ENCODE assay signal across 8 cellular contexts in the genomic region with DNA sequence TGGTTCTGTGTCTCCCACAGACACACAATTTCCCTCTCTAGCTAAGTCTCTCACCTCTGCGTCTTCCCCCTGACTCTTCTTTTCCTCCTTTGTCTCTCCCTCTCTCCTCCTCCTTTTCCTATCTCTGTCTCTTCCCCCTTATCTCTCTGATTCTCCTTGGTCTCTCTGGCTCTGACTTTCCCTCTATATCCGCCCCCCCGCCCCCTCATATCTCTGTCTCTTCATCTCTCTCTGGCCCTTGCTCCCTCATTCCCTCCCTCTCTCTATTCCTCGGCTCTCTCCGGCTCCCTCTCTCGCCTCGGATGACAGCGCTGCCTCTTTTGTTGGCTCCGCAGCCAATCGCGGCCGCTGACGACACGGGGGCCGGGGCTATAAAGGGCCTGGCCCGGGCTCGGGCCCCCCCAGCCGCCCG. TPM values are rescaled to one million over a fixed set of nuclear protein-coding genes. Genes with fewer than 3 reads are reported as not detected.
DNase-seq lines count a peak whose midpoint lies in the region; ATAC-seq and TF ChIP-seq lines count a peak whose summit lies in the region.

A gene (plus strand): TSS at position 404 of the 412 bp plus-strand sequence. CDS start 195 bp downstream, outside the sequence.

- peak; percentile 58 to 78 for TF ChIP-seq POLR2A in adrenal gland (IDR thresholded peaks at IDR 0.05)
- peak in 1 of 2 donors; percentile 60 for TF ChIP-seq POLR2A in vagina (IDR thresholded peaks at IDR 0.05)

- no peaks in the 10 kb centered on the region for H3K36me3 ChIP-seq in Caco-2 (ENCODE audit: control insufficient read depth, insufficient read depth, low read length)
- no peaks in the 10 kb centered on the region for H3K36me3 ChIP-seq in GM23338 (ENCODE audit: insufficient read depth)
- H3K36me3 ChIP-seq in adrenal gland (replicated peaks in 1 of 2) = no peaks in the 10 kb centered on the region
- no peaks in the 10 kb centered on the region for H3K36me3 ChIP-seq in left ventricle myocardium inferior
- no peaks in the 10 kb centered on the region for H3K36me3 ChIP-seq in vagina

- no peak for TF ChIP-seq CTCF in Caco-2 (IDR thresholded peaks at IDR 0.05; ENCODE audit: insufficient read depth in 1 of 2, low read depth in 1 of 2, low read length in 1 of 2, severe bottlenecking in 1 of 2, unreplicated experiment in 1 of 2)
- TF ChIP-seq CTCF in GM23338 (conservative IDR thresholded peaks at IDR 0.05; ENCODE audit: low read depth in 2 of 2) = no peak; a peak in 2 of 4 replicates
- TF ChIP-seq CTCF in adrenal gland (IDR thresholded peaks at IDR 0.05) = no peak
- no peak for TF ChIP-seq CTCF in left ventricle myocardium inferior (IDR thresholded peaks at IDR 0.05; ENCODE audit: borderline replicate concordance)
- no peak for TF ChIP-seq CTCF in vagina (IDR thresholded peaks at IDR 0.05)

- H3K9me2 ChIP-seq in GM23338 (ENCODE audit: insufficient read depth) = 0 out of 2 replicates have a peak, but pooled peaks cover under 1% of the 10 kb centered on the region

- H3K79me2 ChIP-seq in GM23338 (replicated peaks; ENCODE audit: insufficient read depth) = peaks cover 34% of the 10 kb centered on the region

- H4K20me1 ChIP-seq in GM23338 (replicated peaks; ENCODE audit: insufficient read depth) = peaks cover 6% of the 10 kb centered on the region; the same call in 1 of the 2 replicates

- H3K9me3 Mint-ChIP-seq in Caco-2 (ENCODE audit: unreplicated experiment) (no peaks in the 10 kb centered on the region), GM23338 (no peaks in the 10 kb centered on the region; the same call in 2 of the 3 replicates), T-cell (no peaks in the 10 kb centered on the region)

- peak within 1 kb of the TSS; percentile 88 for H3K4me3 ChIP-seq in Caco-2 (ENCODE audit: low read depth, low read length)
- H3K4me3 ChIP-seq in GM23338 = peak within 1 kb of the TSS; percentile 95
- H3K4me3 ChIP-seq in adrenal gland = peak within 1 kb of the TSS in 3 of 4 donors; percentile 11 to 48 (median 33)
- peak within 1 kb of the TSS; percentile 77 for H3K4me3 ChIP-seq in left ventricle myocardium inferior
- peak within 1 kb of the TSS; percentile 59 to 63 for H3K4me3 ChIP-seq in vagina

- no peaks in the 10 kb centered on the region for H3K27me3 ChIP-seq in Caco-2 (replicated peaks; ENCODE audit: control insufficient read depth, insufficient read depth, low read length)
- no peaks in the 10 kb centered on the region for H3K27me3 ChIP-seq in GM23338 (ENCODE audit: insufficient read depth)
- no peaks in the 10 kb centered on the region for H3K27me3 ChIP-seq in adrenal gland
- H3K27me3 ChIP-seq in left ventricle myocardium inferior (ENCODE audit: low read depth) = no peaks in the 10 kb centered on the region
- H3K27me3 ChIP-seq in vagina = no peaks in the 10 kb centered on the region

- CTCF ChIA-PET in Caco-2 (lab: Charles Lee) (interaction anchor here (1.2 to 1.3 kb wide), 2 partner anchors 36 kb away, joined by 4 to 5 read pairs; no protein-coding TSS in a partner anchor), T-cell (lab: Charles Lee) (interaction anchor here in 1 of 2 donors (0.6 to 5.0 kb wide), 3 partner anchors 75 to 245 kb away, joined by 3 to 28 read pairs (median 11); a partner anchor contains a TSS)

- POLR2A ChIA-PET in Caco-2 (lab: Charles Lee) (interaction anchor here (0.7 kb wide), 1 partner anchor 87 kb away, joined by 4 read pairs; a partner anchor contains a TSS), T-cell (lab: Charles Lee) (no interaction called here)

- H3K4me1 Mint-ChIP-seq in Caco-2 (ENCODE audit: low read depth, unreplicated experiment) = peaks cover 27% of the 10 kb centered on the region
- peaks cover 42% of the 10 kb centered on the region for H3K4me1 Mint-ChIP-seq in GM23338
- H3K4me1 Mint-ChIP-seq in T-cell = peaks cover 36 to 57% (median 49%) of the 10 kb centered on the region in 3 donors

- H3K4me2 ChIP-seq in GM23338 = peak within 1 kb of the TSS; percentile 87

- peaks cover 22% of the 10 kb centered on the region for H3K4me1 ChIP-seq in Caco-2
- peaks cover 27% of the 10 kb centered on the region for H3K4me1 ChIP-seq in GM23338 (ENCODE audit: insufficient read depth)
- peaks cover 14 to 20% of the 10 kb centered on the region in 2 donors for H3K4me1 ChIP-seq in adrenal gland (replicated peaks in 1 of 2)
- peaks cover 58% of the 10 kb centered on the region for H3K4me1 ChIP-seq in left ventricle myocardium inferior
- peaks cover 44% of the 10 kb centered on the region for H3K4me1 ChIP-seq in vagina

- H3K9me3 ChIP-seq in Caco-2 (no peaks in the 10 kb centered on the region), adrenal gland (replicated peaks in 1 of 3) (no peaks in the 10 kb centered on the region), left ventricle myocardium inferior (replicated peaks) (no peaks in the 10 kb centered on the region), vagina (no peaks in the 10 kb centered on the region)

- H3F3A ChIP-seq in GM23338 (replicated peaks; ENCODE audit: low read depth) = peaks cover 21% of the 10 kb centered on the region

- H3K27me3 Mint-ChIP-seq in Caco-2 (ENCODE audit: insufficient read depth, unreplicated experiment) = no peaks in the 10 kb centered on the region
- H3K27me3 Mint-ChIP-seq in GM23338 (ENCODE audit: insufficient read depth, low read depth, poor library complexity) = peaks cover 16% of the 10 kb centered on the region
- H3K27me3 Mint-ChIP-seq in T-cell = no peaks in the 10 kb centered on the region

- intact Hi-C loops in Caco-2 (cut with micrococcal nuclease; ENCODE audit: unreplicated experiment) (loop anchor here (1.0 to 10.0 kb wide), 3 partner anchors 55 to 372 kb away; a partner anchor contains a TSS), adrenal gland (cut with DNase I) (loop anchor here (5.0 to 10.0 kb wide), 3 partner anchors 55 to 200 kb away; no protein-coding TSS in a partner anchor), left ventricle myocardium inferior (cut with micrococcal nuclease) (loop anchor here (10.0 kb wide), 1 partner anchor 52 kb away; no protein-coding TSS in a partner anchor), vagina (cut with DNase I) (loop anchor here (10.0 kb wide), 1 partner anchor 52 kb away; no protein-coding TSS in a partner anchor)

- H3K27ac Mint-ChIP-seq in Caco-2 (ENCODE audit: unreplicated experiment) (peak within 1 kb of the TSS; percentile 24), GM23338 (peak within 1 kb of the TSS; percentile 76), T-cell (peak within 1 kb of the TSS; percentile 80 to 90)

- 0 to 1% (median 0%) methylated on average over 15 to 19 of the region's 19 CpGs for WGBS in adrenal gland, 4 donors

- peak within 1 kb of the TSS; percentile 80 for H3K4me3 Mint-ChIP-seq in Caco-2 (ENCODE audit: unreplicated experiment)
- H3K4me3 Mint-ChIP-seq in GM23338 = peak within 1 kb of the TSS; percentile 94
- peak within 1 kb of the TSS; percentile 91 to 92 (median 91) for H3K4me3 Mint-ChIP-seq in T-cell

- peak within 1 kb of the TSS; percentile 91; the same call in 1 of the 2 replicates for H2AFZ ChIP-seq in GM23338

- BruUV-seq in Caco-2 (replicated peaks; lab: Mats Ljungman, UMichigan) = no TSS peak

- DNase-seq in Caco-2 = peak; percentile 84
- peak; percentile 91 for DNase-seq in GM23338 (ENCODE audit: low spot score)
- DNase-seq in NCI-H1105 treated with DMSO at 0.1 percent for 48 hours (lab: John Stamatoyannopoulos, UW) = peak; percentile 55
- peak; percentile 44 to 75 (median 60) for DNase-seq in T-cell
- DNase-seq in adrenal gland = peak; percentile 81 to 88 (median 84)
- DNase-seq in left ventricle myocardium inferior = peak; percentile 84
- DNase-seq in pons (ENCODE audit: low spot score) = peak; percentile 79
- DNase-seq in vagina (ENCODE audit: extremely low spot score in 2 of 2) = no peak

- H3K36me3 Mint-ChIP-seq in Caco-2 (ENCODE audit: insufficient read depth, unreplicated experiment) (peaks cover 7% of the 10 kb centered on the region), GM23338 (ENCODE audit: low read depth) (peaks cover 11% of the 10 kb centered on the region), T-cell (no peaks in the 10 kb centered on the region)

- H3K27ac ChIP-seq in GM23338 (ENCODE audit: low read depth) = 0 out of 2 replicates have a peak within 1 kb of the TSS, but pooled peaks have one; percentile 32
- H3K27ac ChIP-seq in adrenal gland = peak within 1 kb of the TSS in 2 of 5 donors; percentile 44 to 88
- peak within 1 kb of the TSS; percentile 67 for H3K27ac ChIP-seq in left ventricle myocardium inferior (replicated peaks)
- H3K27ac ChIP-seq in vagina = peak within 1 kb of the TSS; percentile 80

- ATAC-seq in GM23338 (peak; percentile 13), T-cell (replicated peaks in 1 of 4) (peak; percentile 60 to 73 (median 64))

TF ChIP-seq in GM23338, 12 proteins besides CTCF, POLR2A, EP300 and RAD21 (continues in another document):
- TF ChIP-seq POLR2AphosphoS5 (IDR thresholded peaks at IDR 0.05; ENCODE audit: low read depth) (peak; percentile 72), EZH2phosphoT487 (IDR thresholded peaks at IDR 0.05; ENCODE audit: unreplicated experiment) (no peak), STAT1 (IDR thresholded peaks at IDR 0.05; ENCODE audit: unreplicated experiment) (no peak), EZH2 (IDR thresholded peaks at IDR 0.05; ENCODE audit: low read depth, unreplicated experiment) (no peak), ZNF114 (CRISPR knock-in tag; IDR thresholded peaks at IDR 0.05) (no peak), CREB1 (CRISPR knock-in tag; IDR thresholded peaks at IDR 0.05; ENCODE audit: low read depth) (peak; percentile 69), ZNF331 (CRISPR knock-in tag; IDR thresholded peaks at IDR 0.05; ENCODE audit: low read depth) (no peak)
- TF ChIP-seq, protein P1, sequence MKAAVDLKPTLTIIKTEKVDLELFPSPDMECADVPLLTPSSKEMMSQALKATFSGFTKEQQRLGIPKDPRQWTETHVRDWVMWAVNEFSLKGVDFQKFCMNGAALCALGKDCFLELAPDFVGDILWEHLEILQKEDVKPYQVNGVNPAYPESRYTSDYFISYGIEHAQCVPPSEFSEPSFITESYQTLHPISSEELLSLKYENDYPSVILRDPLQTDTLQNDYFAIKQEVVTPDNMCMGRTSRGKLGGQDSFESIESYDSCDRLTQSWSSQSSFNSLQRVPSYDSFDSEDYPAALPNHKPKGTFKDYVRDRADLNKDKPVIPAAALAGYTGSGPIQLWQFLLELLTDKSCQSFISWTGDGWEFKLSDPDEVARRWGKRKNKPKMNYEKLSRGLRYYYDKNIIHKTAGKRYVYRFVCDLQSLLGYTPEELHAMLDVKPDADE (IDR thresholded peaks at IDR 0.05) = no peak

RNA-seq across cellular contexts. Expression of the gene that starts here (rescaled TPM):
- total RNA-seq in Caco-2 (2022) (11.0 and 13.3 TPM in 2 replicates), T-cell (10 to 100 TPM in 4 of 5 donors, 1 to 10 TPM in 1; 7.5 to 12.9 (median 11.5) TPM), adrenal gland (1 to 10 TPM; 3.3 to 8.3 (median 7.1) TPM), left ventricle myocardium inferior (15.6 TPM), vagina (7.6 TPM)
- 12.5 and 12.6 TPM in 2 replicates for total RNA-seq in GM23338 (2014; rRNA removed; shearing (Covaris generic))
- polyA plus RNA-seq in GM23338 (2016; fragmentation: Nextera tagmentation; extraction: Ambion mirVana) (3.7 and 3.8 TPM in 2 replicates), adrenal gland (1 to 10 TPM; 2.4 to 4.1 (median 3.8) TPM)

Comparison
In these comparisons a context has a peak if more than half of its experiments do, and no peak if none do; other contexts are left out.
1. DNase-seq: peak in Caco-2 (2 of 2), GM23338 (single experiment), NCI-H1105 treated with DMSO at 0.1 percent for 48 hours (single experiment), T-cell (34 of 34), adrenal gland (7 of 7), left ventricle myocardium inferior (single experiment) and pons (single experiment); none in vagina (0 of 2).
2. H3K4me3 ChIP-seq: peak in every context shown above with its lines; median percentile 95 in GM23338; 88 in Caco-2; 77 in left ventricle myocardium inferior; 61 in vagina; 33 in adrenal gland.
3. H3K27ac Mint-ChIP-seq: peak in every context shown above with its lines; median percentile 85 in T-cell; 76 in GM23338; 24 in Caco-2.
4. Peak in every context shown above with its lines, with median percentiles within 50 percentile points of each other: H3K4me3 Mint-ChIP-seq.